Comparison of ENCODE assay signal across 8 cellular contexts in the genomic region with DNA sequence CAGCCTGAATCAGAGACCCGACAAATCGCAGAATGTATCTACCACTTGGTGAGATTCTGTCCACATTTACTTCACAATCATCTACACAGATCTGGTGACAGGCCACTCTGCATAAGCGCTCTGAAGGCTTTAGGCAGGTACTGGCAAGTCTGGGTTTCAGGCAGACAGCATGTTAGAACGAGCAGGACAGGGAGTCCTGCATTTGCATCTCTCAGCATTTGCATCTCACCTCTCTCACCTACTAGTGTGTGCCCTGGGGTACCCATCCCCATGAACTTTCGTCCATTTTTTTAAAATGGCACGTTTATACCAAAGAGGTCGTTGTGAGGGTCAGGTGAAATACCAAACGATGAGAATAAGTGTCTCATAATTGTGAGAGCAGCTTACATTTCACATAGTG.
DNase-seq lines count a peak whose midpoint lies in the region; ATAC-seq and TF ChIP-seq lines count a peak whose summit lies in the region.
"Not testable (repeated sequence)": the region's sequence is repeated elsewhere in the genome, so short reads cannot be mapped to it uniquely, and the experiment has no call there.

No MANE protein-coding gene starts in this region.

- H3K27ac Mint-ChIP-seq in activated CD4-positive, alpha-beta memory T cell treated with anti-CD3 and anti-CD28 coated beads, Interleukin-2, amount 10 ng/mL, durations not matched to agents 7 days and 5 days, result not testable (repeated sequence)

- CTCF ChIA-PET in AG04450 (lab: Charles Lee); activated CD4-positive, alpha-beta memory T cell treated with anti-CD3 and anti-CD28 coated beads, Interleukin-2, amount 10 ng/mL, durations not matched to agents 7 days and 5 days (lab: Charles Lee): not testable (repeated sequence)

- not testable (repeated sequence) for H3K36me3 Mint-ChIP-seq in activated CD4-positive, alpha-beta memory T cell treated with anti-CD3 and anti-CD28 coated beads, Interleukin-2, amount 10 ng/mL, durations not matched to agents 7 days and 5 days (ENCODE audit: low read depth)

- H3K4me3 Mint-ChIP-seq in activated CD4-positive, alpha-beta memory T cell treated with anti-CD3 and anti-CD28 coated beads, Interleukin-2, amount 10 ng/mL, durations not matched to agents 7 days and 5 days, result peak overlapping the region; percentile 89

- ATAC-seq in GM19023 (IDR thresholded peaks at IDR 0.05; ENCODE audit: unreplicated experiment) (peak; percentile 41), HG02798 (IDR thresholded peaks at IDR 0.05; ENCODE audit: poor library complexity, unreplicated experiment) (peak; percentile 46)

- not testable (repeated sequence) for H3K27me3 ChIP-seq in AG04450 (ENCODE audit: control insufficient read depth, insufficient read depth, low read length); ectodermal cell (ENCODE audit: control insufficient read depth, insufficient read depth, low read length, poor library complexity, severe bottlenecking); kidney epithelial cell (ENCODE audit: control insufficient read depth, insufficient read depth, low read length)

- H3K4me3 ChIP-seq in AG04450 (ENCODE audit: low read depth, low read length) (peak overlapping the region; percentile 52), LNCaP clone FGC (ENCODE audit: low read depth, low read length) (peak overlapping the region; percentile 58), ectodermal cell (ENCODE audit: insufficient read depth, low read depth, low read length) (peak overlapping the region; percentile 35), kidney epithelial cell (ENCODE audit: low read depth, low read length) (peak overlapping the region; percentile 46)

- H3K27me3 Mint-ChIP-seq in activated CD4-positive, alpha-beta memory T cell treated with anti-CD3 and anti-CD28 coated beads, Interleukin-2, amount 10 ng/mL, durations not matched to agents 7 days and 5 days, result not testable (repeated sequence)

- TF ChIP-seq CTCF in AG04450 (IDR thresholded peaks at IDR 0.05; ENCODE audit: low read depth, low read length); LNCaP clone FGC (IDR thresholded peaks at IDR 0.05; ENCODE audit: control insufficient read depth, extremely low read depth, insufficient read depth); kidney epithelial cell (IDR thresholded peaks at IDR 0.05; ENCODE audit: insufficient read depth, low read length, poor library complexity, severe bottlenecking): not testable (repeated sequence)

- H3K9me3 ChIP-seq in AG04450 (ENCODE audit: control insufficient read depth, insufficient read depth, low read length); ectodermal cell (ENCODE audit: control insufficient read depth, low read length): not testable (repeated sequence)

- H3K36me3 ChIP-seq in ectodermal cell (ENCODE audit: control insufficient read depth, insufficient read depth, low read length); kidney epithelial cell (ENCODE audit: control insufficient read depth, insufficient read depth, low read length): not testable (repeated sequence)

- not testable (repeated sequence) for H3K27ac ChIP-seq in AG04450 (ENCODE audit: low read depth, low read length); ectodermal cell (ENCODE audit: insufficient read depth, low read depth, low read length, poor library complexity, severe bottlenecking)

- not testable (repeated sequence) for H3K9me3 Mint-ChIP-seq in activated CD4-positive, alpha-beta memory T cell treated with anti-CD3 and anti-CD28 coated beads, Interleukin-2, amount 10 ng/mL, durations not matched to agents 7 days and 5 days

- POLR2A ChIA-PET in AG04450 (lab: Yijun Ruan, JAX); activated CD4-positive, alpha-beta memory T cell treated with anti-CD3 and anti-CD28 coated beads, Interleukin-2, amount 10 ng/mL, durations not matched to agents 7 days and 5 days (lab: Charles Lee): not testable (repeated sequence)

- DNase-seq in AG04450 (ENCODE audit: low read depth, low spot score); LNCaP clone FGC (ENCODE audit: low read depth); activated CD4-positive, alpha-beta memory T cell treated with anti-CD3 and anti-CD28 coated beads, Interleukin-2, amount 10 ng/mL, durations not matched to agents 7 days and 5 days; kidney epithelial cell (ENCODE audit: low read depth): not testable (repeated sequence)
- DNase-seq in retina, result peak; percentile 23

- 7 to 20% methylated on average over 3 to 4 of the region's 8 CpGs for WGBS in ectodermal cell, 2 experiments

- not testable (repeated sequence) for H3K4me1 Mint-ChIP-seq in activated CD4-positive, alpha-beta memory T cell treated with anti-CD3 and anti-CD28 coated beads, Interleukin-2, amount 10 ng/mL, durations not matched to agents 7 days and 5 days

- H3K4me1 ChIP-seq in ectodermal cell (ENCODE audit: control insufficient read depth, insufficient read depth, low read length), result not testable (repeated sequence)
